In the genomic region with DNA sequence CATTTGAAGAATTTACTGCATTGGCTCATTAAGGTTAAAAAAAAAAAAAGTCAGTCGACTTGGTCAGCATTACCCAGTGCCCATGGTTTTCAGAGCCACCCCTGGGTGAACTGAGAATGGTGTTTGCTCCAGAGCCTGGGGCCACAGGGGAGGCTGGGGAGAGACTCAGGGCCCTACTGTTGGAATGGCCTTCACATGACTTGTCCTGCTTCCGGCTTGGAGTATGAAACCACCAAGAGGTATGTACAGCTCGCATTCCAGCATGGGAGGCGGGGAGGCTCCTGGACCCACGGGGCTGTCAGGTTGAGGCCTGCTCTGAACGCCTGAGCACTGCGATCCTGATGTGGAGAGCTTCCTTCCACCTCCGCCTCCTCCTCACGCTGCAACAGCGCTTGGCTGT, we compare ENCODE assay signal across 1 cellular context.
TF ChIP-seq lines count a peak whose summit lies in the region.

No MANE protein-coding gene starts in this region.

TF ChIP-seq in HepG2, 621 proteins besides CTCF, POLR2A, EP300 and RAD21 (continued from another document and continues in another):
- TF ChIP-seq, protein P1, sequence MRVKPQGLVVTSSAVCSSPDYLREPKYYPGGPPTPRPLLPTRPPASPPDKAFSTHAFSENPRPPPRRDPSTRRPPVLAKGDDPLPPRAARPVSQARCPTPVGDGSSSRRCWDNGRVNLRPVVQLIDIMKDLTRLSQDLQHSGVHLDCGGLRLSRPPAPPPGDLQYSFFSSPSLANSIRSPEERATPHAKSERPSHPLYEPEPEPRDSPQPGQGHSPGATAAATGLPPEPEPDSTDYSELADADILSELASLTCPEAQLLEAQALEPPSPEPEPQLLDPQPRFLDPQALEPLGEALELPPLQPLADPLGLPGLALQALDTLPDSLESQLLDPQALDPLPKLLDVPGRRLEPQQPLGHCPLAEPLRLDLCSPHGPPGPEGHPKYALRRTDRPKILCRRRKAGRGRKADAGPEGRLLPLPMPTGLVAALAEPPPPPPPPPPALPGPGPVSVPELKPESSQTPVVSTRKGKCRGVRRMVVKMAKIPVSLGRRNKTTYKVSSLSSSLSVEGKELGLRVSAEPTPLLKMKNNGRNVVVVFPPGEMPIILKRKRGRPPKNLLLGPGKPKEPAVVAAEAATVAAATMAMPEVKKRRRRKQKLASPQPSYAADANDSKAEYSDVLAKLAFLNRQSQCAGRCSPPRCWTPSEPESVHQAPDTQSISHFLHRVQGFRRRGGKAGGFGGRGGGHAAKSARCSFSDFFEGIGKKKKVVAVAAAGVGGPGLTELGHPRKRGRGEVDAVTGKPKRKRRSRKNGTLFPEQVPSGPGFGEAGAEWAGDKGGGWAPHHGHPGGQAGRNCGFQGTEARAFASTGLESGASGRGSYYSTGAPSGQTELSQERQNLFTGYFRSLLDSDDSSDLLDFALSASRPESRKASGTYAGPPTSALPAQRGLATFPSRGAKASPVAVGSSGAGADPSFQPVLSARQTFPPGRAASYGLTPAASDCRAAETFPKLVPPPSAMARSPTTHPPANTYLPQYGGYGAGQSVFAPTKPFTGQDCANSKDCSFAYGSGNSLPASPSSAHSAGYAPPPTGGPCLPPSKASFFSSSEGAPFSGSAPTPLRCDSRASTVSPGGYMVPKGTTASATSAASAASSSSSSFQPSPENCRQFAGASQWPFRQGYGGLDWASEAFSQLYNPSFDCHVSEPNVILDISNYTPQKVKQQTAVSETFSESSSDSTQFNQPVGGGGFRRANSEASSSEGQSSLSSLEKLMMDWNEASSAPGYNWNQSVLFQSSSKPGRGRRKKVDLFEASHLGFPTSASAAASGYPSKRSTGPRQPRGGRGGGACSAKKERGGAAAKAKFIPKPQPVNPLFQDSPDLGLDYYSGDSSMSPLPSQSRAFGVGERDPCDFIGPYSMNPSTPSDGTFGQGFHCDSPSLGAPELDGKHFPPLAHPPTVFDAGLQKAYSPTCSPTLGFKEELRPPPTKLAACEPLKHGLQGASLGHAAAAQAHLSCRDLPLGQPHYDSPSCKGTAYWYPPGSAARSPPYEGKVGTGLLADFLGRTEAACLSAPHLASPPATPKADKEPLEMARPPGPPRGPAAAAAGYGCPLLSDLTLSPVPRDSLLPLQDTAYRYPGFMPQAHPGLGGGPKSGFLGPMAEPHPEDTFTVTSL (CRISPR knock-in tag; IDR thresholded peaks at IDR 0.05; ENCODE audit: borderline replicate concordance): 0 out of 2 replicates have a peak, but pooled peaks have one; percentile 21
- no peak for TF ChIP-seq PRMT3 (CRISPR knock-in tag; IDR thresholded peaks at IDR 0.05; ENCODE audit: borderline replicate concordance, low read depth)
- TF ChIP-seq HOXA7 (CRISPR knock-in tag; IDR thresholded peaks at IDR 0.05): no peak
- TF ChIP-seq, protein P2, sequence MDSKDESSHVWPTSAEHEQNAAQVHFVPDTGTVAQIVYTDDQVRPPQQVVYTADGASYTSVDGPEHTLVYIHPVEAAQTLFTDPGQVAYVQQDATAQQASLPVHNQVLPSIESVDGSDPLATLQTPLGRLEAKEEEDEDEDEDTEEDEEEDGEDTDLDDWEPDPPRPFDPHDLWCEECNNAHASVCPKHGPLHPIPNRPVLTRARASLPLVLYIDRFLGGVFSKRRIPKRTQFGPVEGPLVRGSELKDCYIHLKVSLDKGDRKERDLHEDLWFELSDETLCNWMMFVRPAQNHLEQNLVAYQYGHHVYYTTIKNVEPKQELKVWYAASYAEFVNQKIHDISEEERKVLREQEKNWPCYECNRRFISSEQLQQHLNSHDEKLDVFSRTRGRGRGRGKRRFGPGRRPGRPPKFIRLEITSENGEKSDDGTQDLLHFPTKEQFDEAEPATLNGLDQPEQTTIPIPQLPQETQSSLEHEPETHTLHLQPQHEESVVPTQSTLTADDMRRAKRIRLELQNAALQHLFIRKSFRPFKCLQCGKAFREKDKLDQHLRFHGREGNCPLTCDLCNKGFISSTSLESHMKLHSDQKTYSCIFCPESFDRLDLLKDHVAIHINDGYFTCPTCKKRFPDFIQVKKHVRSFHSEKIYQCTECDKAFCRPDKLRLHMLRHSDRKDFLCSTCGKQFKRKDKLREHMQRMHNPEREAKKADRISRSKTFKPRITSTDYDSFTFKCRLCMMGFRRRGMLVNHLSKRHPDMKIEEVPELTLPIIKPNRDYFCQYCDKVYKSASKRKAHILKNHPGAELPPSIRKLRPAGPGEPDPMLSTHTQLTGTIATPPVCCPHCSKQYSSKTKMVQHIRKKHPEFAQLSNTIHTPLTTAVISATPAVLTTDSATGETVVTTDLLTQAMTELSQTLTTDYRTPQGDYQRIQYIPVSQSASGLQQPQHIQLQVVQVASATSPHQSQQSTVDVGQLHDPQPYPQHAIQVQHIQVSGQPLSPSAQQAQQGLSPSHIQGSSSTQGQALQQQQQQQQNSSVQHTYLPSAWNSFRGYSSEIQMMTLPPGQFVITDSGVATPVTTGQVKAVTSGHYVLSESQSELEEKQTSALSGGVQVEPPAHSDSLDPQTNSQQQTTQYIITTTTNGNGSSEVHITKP (CRISPR knock-in tag; IDR thresholded peaks at IDR 0.05; ENCODE audit: low read depth): peak; percentile 72; the same call in 1 of the 2 replicates
- 0 out of 2 replicates have a peak, but pooled peaks have one; percentile 38 for TF ChIP-seq KAT7 (CRISPR knock-in tag; IDR thresholded peaks at IDR 0.05; ENCODE audit: borderline replicate concordance)
- TF ChIP-seq ZNF7 (CRISPR knock-in tag; IDR thresholded peaks at IDR 0.05): no peak
- TF ChIP-seq PHF8 (CRISPR knock-in tag; IDR thresholded peaks at IDR 0.05): no peak
- no peak for TF ChIP-seq GTF3A (CRISPR knock-in tag; conservative IDR thresholded peaks at IDR 0.05)
- peak; percentile 66; the same call in 1 of the 2 replicates for TF ChIP-seq YEATS2 (CRISPR knock-in tag; IDR thresholded peaks at IDR 0.05; ENCODE audit: borderline replicate concordance)
- TF ChIP-seq, protein P3, sequence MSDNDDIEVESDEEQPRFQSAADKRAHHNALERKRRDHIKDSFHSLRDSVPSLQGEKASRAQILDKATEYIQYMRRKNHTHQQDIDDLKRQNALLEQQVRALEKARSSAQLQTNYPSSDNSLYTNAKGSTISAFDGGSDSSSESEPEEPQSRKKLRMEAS (IDR thresholded peaks at IDR 0.05): peak; percentile 75
- TF ChIP-seq, protein P4, sequence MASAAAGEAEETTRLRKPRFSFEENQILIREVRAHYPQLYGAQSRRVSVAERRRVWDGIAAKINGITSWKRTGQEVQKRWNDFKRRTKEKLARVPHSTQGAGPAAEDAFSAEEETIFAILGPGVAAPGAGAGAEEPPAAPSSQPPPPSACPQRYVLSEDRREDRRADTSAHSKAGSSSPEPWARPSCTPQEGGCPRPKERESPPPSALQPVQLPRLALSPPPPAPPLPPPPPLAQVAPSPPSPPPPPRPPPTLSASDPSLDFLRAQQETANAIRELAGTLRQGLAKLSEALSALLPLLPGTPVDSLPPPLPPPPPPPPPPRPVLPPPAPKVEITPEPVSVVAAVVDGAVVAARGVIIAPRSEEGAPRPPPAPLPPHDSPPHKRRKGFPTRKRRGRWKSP (CRISPR knock-in tag; IDR thresholded peaks at IDR 0.05): no peak
- peak; percentile 65; the same call in 1 of the 2 replicates for TF ChIP-seq ARID4A (CRISPR knock-in tag; IDR thresholded peaks at IDR 0.05; ENCODE audit: borderline replicate concordance)
- TF ChIP-seq ZNF282 (IDR thresholded peaks at IDR 0.05; ENCODE audit: partially characterized antibody): no peak
- no peak for TF ChIP-seq HES4 (CRISPR knock-in tag; IDR thresholded peaks at IDR 0.05; ENCODE audit: borderline replicate concordance)
- peak; percentile 90 for TF ChIP-seq ELF3 (CRISPR knock-in tag; IDR thresholded peaks at IDR 0.05)
- TF ChIP-seq, protein P5, sequence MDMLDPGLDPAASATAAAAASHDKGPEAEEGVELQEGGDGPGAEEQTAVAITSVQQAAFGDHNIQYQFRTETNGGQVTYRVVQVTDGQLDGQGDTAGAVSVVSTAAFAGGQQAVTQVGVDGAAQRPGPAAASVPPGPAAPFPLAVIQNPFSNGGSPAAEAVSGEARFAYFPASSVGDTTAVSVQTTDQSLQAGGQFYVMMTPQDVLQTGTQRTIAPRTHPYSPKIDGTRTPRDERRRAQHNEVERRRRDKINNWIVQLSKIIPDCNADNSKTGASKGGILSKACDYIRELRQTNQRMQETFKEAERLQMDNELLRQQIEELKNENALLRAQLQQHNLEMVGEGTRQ (IDR thresholded peaks at IDR 0.05; ENCODE audit: low read depth, low read length): peak; percentile 44
- TF ChIP-seq, protein P5 (CRISPR knock-in tag; IDR thresholded peaks at IDR 0.05; ENCODE audit: borderline replicate concordance): peak; percentile 70; the same call in 1 of the 2 replicates
- peak; percentile 66; the same call in 1 of the 2 replicates for TF ChIP-seq SOX5 (CRISPR knock-in tag; IDR thresholded peaks at IDR 0.05; ENCODE audit: borderline replicate concordance)
- peak; percentile 42; the same call in 1 of the 2 replicates for TF ChIP-seq MYC (CRISPR knock-in tag; IDR thresholded peaks at IDR 0.05; ENCODE audit: borderline replicate concordance)
- no peak for TF ChIP-seq JARID2 (CRISPR knock-in tag; IDR thresholded peaks at IDR 0.05; ENCODE audit: insufficient replicate concordance)
- TF ChIP-seq ZNF431 (CRISPR knock-in tag; IDR thresholded peaks at IDR 0.05; ENCODE audit: borderline replicate concordance, low read depth): no peak
- no peak for TF ChIP-seq ZNF616 (CRISPR knock-in tag; IDR thresholded peaks at IDR 0.05; ENCODE audit: low read depth)
- no peak for TF ChIP-seq ZNF746 (CRISPR knock-in tag; IDR thresholded peaks at IDR 0.05)
- TF ChIP-seq GATAD1 (CRISPR knock-in tag; IDR thresholded peaks at IDR 0.05): 0 out of 2 replicates have a peak, but pooled peaks have one; percentile 45
- no peak for TF ChIP-seq ZNF841 (CRISPR knock-in tag; IDR thresholded peaks at IDR 0.05; ENCODE audit: borderline replicate concordance)
- TF ChIP-seq ZBTB46 (CRISPR knock-in tag; IDR thresholded peaks at IDR 0.05; ENCODE audit: borderline replicate concordance): no peak
- TF ChIP-seq RCOR2 (CRISPR knock-in tag; IDR thresholded peaks at IDR 0.05): 0 out of 2 replicates have a peak, but pooled peaks have one; percentile 64
- TF ChIP-seq WIZ (CRISPR knock-in tag; IDR thresholded peaks at IDR 0.05): no peak
- TF ChIP-seq SPEN (CRISPR knock-in tag; IDR thresholded peaks at IDR 0.05; ENCODE audit: low read depth): 0 out of 2 replicates have a peak, but pooled peaks have one; percentile 51
- TF ChIP-seq, protein P6, sequence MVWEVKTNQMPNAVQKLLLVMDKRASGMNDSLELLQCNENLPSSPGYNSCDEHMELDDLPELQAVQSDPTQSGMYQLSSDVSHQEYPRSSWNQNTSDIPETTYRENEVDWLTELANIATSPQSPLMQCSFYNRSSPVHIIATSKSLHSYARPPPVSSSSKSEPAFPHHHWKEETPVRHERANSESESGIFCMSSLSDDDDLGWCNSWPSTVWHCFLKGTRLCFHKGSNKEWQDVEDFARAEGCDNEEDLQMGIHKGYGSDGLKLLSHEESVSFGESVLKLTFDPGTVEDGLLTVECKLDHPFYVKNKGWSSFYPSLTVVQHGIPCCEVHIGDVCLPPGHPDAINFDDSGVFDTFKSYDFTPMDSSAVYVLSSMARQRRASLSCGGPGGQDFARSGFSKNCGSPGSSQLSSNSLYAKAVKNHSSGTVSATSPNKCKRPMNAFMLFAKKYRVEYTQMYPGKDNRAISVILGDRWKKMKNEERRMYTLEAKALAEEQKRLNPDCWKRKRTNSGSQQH (CRISPR knock-in tag; IDR thresholded peaks at IDR 0.05; ENCODE audit: low read depth): 0 out of 2 replicates have a peak, but pooled peaks have one; percentile 35
- TF ChIP-seq ZNF468 (CRISPR knock-in tag; IDR thresholded peaks at IDR 0.05): no peak
- TF ChIP-seq, protein P7, sequence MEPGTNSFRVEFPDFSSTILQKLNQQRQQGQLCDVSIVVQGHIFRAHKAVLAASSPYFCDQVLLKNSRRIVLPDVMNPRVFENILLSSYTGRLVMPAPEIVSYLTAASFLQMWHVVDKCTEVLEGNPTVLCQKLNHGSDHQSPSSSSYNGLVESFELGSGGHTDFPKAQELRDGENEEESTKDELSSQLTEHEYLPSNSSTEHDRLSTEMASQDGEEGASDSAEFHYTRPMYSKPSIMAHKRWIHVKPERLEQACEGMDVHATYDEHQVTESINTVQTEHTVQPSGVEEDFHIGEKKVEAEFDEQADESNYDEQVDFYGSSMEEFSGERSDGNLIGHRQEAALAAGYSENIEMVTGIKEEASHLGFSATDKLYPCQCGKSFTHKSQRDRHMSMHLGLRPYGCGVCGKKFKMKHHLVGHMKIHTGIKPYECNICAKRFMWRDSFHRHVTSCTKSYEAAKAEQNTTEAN (CRISPR knock-in tag; conservative IDR thresholded peaks at IDR 0.05): no peak
